12 cellular contexts compared by ENCODE assay signal in the genomic region with DNA sequence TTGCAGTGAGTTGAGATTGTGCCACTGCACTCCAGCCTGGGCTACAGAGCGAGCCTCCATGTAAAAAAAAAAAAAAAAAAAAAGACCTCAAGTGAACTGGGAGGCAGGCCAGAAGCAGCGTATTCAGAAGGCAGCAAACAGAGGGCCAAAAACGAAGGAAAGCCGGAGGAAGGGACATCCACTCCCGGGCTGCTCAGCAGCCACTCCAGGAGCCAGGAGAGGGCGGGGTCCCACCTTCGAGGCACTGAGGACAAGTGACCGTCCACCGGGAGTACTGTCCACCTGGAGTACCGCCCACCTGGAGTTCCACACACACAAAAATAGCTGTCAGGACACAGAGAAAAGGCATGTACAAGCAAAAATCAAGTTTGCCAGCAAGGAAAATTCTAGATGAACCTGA. TPM values are rescaled to one million over a fixed set of nuclear protein-coding genes. Genes with fewer than 3 reads are reported as not detected.
DNase-seq lines count a peak whose midpoint lies in the region; ATAC-seq, FAIRE-seq and TF ChIP-seq lines count a peak whose summit lies in the region.
"Had no signal": no experiment of that assay in that cellular context is flagged by ENCODE, and none has a peak within 500 bp of the region (broad histone marks: within the 10 kb centered on the region; RNA-seq: fewer than 3 reads in every experiment).

No MANE protein-coding gene starts in this region.

- peaks cover 74 to 90% (median 74%) of the 10 kb centered on the region in 3 donors for H3K4me1 ChIP-seq in pancreas

- 11 to 13% methylated on average over 10 of the region's 10 CpGs for WGBS in pancreas, 2 donors

- POLR2A ChIA-PET in AG04450 (lab: Yijun Ruan, JAX) = no interaction called here

- H3K36me3 ChIP-seq in pancreas = no peaks in the 10 kb centered on the region

- H3K27ac ChIP-seq in AG04450 (ENCODE audit: low read depth, low read length) (peak overlapping the region; percentile 47), VCaP (peak overlapping the region; percentile 97), pancreas (peak overlapping the region; percentile 58 to 87 (median 76))

- intact Hi-C loops in pancreas (cut with DNase I) = no loop called here

- no peak for FAIRE-seq in pancreas (lab: Jason Lieb, UNC)
- FAIRE-seq: frontal cortex had no signal

- no peak for DNase-seq in AG04450 (ENCODE audit: low read depth, low spot score)
- peak; percentile 37 for DNase-seq in fibroblast of the aortic adventitia (ENCODE audit: low read depth)
- DNase-seq in pancreas = peak; percentile 56 to 75 (median 61)
- DNase-seq in mesenteric fat pad (ENCODE audit: low spot score) = no peak
- DNase-seq in NCI-H446 treated with DMSO at 0.1 percent for 48 hours (lab: John Stamatoyannopoulos, UW) = no peak
- no peak for DNase-seq in LoVo (ENCODE audit: low spot score)
- DNase-seq in HCEC 1CT = no peak
- DNase-seq: activated CD8-positive, alpha-beta memory T cell treated with anti-CD3 and anti-CD28 coated beads, Interleukin-2, amount 10 ng/mL, durations not matched to agents 7 days and 5 days; stimulated activated CD4-positive, alpha-beta T cell treated with anti-CD3 and anti-CD28 coated beads, Interleukin-12 subunit alpha, Interleukin-12 subunit beta, amount 100 ng/mL, for 4 hours; T-helper 17 cell had no signal

- TF ChIP-seq CTCF in AG04450 (IDR thresholded peaks at IDR 0.05; ENCODE audit: low read depth, low read length) (no peak), VCaP (conservative IDR thresholded peaks at IDR 0.05) (no peak), fibroblast of the aortic adventitia (IDR thresholded peaks at IDR 0.05; ENCODE audit: insufficient read depth, low read length) (no peak), pancreas (IDR thresholded peaks at IDR 0.05) (no peak)

- CTCF ChIA-PET in AG04450 (lab: Charles Lee) = interaction anchor here (0.6 kb wide), 1 partner anchor 22 kb away, joined by 3 read pairs; no protein-coding TSS in a partner anchor

- H3K9me3 ChIP-seq in AG04450 (ENCODE audit: control insufficient read depth, insufficient read depth, low read length) (peaks cover 7% of the 10 kb centered on the region; the same call in 1 of the 2 replicates), pancreas (no peaks in the 10 kb centered on the region)

- no peaks in the 10 kb centered on the region for H3K27me3 ChIP-seq in AG04450 (ENCODE audit: control insufficient read depth, insufficient read depth, low read length)
- H3K27me3 ChIP-seq in pancreas = no peaks in the 10 kb centered on the region

- H3K4me3 ChIP-seq in AG04450 (ENCODE audit: low read depth, low read length) (no peak overlapping the region), fibroblast of the aortic adventitia (ENCODE audit: low read depth, low read length) (no peak overlapping the region), pancreas (peak overlapping the region in 1 of 4 donors; percentile 14)

- ATAC-seq in pancreas = peak; percentile 3 to 21 (median 12)
- ATAC-seq: activated CD8-positive, alpha-beta memory T cell treated with anti-CD3 and anti-CD28 coated beads, Interleukin-2, amount 10 ng/mL, durations not matched to agents 7 days and 5 days; T-helper 17 cell had no signal

RNA-seq across cellular contexts. Expression of a gene that starts 5.5 kb away (rescaled TPM):
- polyA plus RNA-seq in AG04450 (2011; rRNA removed) = 24.3 and 27.2 TPM in 2 replicates
- polyA minus RNA-seq in AG04450 (2011; rRNA and poly(A)+ RNA removed) = 29.0 and 34.9 TPM in 2 replicates
- total RNA-seq in fibroblast of the aortic adventitia (ENCODE audit: low replicate concordance) = 18.3 and 25.4 TPM in 2 replicates
- 10 to 100 TPM; 41.6 to 69.8 (median 54.0) TPM for total RNA-seq in pancreas
- 10 to 100 TPM; 35.2 to 35.6 TPM for polyA plus RNA-seq in pancreas
- 63.6 TPM for total RNA-seq in mesenteric fat pad

Comparison
In these comparisons a context has a peak if more than half of its experiments do, and no peak if none do; other contexts are left out.
1. DNase-seq: peak in fibroblast of the aortic adventitia (single experiment) and pancreas (6 of 6); none in AG04450 (single experiment), mesenteric fat pad (single experiment), NCI-H446 treated with DMSO at 0.1 percent for 48 hours (single experiment), LoVo (single experiment) and HCEC 1CT (single experiment).
2. H3K27ac ChIP-seq: peak in every context shown above with its lines; median percentile 97 in VCaP; 76 in pancreas; 47 in AG04450.